Comparison of ENCODE assay signal across 8 cellular contexts in genomic region chr7:84194484-84195260, GRCh38. TPM values are rescaled to one million over a fixed set of nuclear protein-coding genes. Genes with fewer than 3 reads are reported as not detected.
A peak's percentile ranks its signal among the peaks of the same experiment; 100 is the strongest.
DNase-seq lines count a peak whose midpoint lies in the region; ATAC-seq and TF ChIP-seq lines count a peak whose summit lies in the region.

SEMA3A (minus strand) TSS chr7:84194789; CDS start chr7:84194586, 203 bp downstream.

- peak within 1 kb of the TSS; percentile 33 for H3K4me3 ChIP-seq in CD8-positive, alpha-beta memory T cell (ENCODE audit: low read length)
- H3K4me3 ChIP-seq in Panc1 (ENCODE audit: low read depth in 2 of 2, low read length in 2 of 2) (peak within 1 kb of the TSS; percentile 64 to 77), breast epithelium (peak within 1 kb of the TSS; percentile 37 to 62 (median 47)), iPS-18c (ENCODE audit: insufficient read depth, low read depth, low read length) (peak within 1 kb of the TSS; percentile 47)

- H3K27ac ChIP-seq in CD8-positive, alpha-beta memory T cell (ENCODE audit: low read depth, low read length), result no peak within 1 kb of the TSS
- H3K27ac ChIP-seq in Panc1 (ENCODE audit: low read length) (peak within 1 kb of the TSS; percentile 78), breast epithelium (peak within 1 kb of the TSS in 1 of 2 donors; percentile 42)

- TF ChIP-seq POLR2A in breast epithelium (IDR thresholded peaks at IDR 0.05), result no peak

- TF ChIP-seq CTCF in HFFc6 (IDR thresholded peaks at IDR 0.05) (no peak), Panc1 (IDR thresholded peaks at IDR 0.05) (no peak), breast epithelium (IDR thresholded peaks at IDR 0.05) (peak in 2 of 3 donors; percentile 14 to 23)

- H3K36me3 Mint-ChIP-seq in CD8-positive, alpha-beta memory T cell, result no peaks in the 10 kb centered on the region
- peaks cover 5% of the 10 kb centered on the region; the same call in 1 of the 2 replicates for H3K36me3 Mint-ChIP-seq in HFFc6 (ENCODE audit: low read depth)

- H3K9me3 ChIP-seq in CD8-positive, alpha-beta memory T cell (ENCODE audit: low read length), result no peaks in the 10 kb centered on the region
- no peaks in the 10 kb centered on the region for H3K9me3 ChIP-seq in Panc1 (ENCODE audit: control insufficient read depth, insufficient read depth, low read depth, low read length)
- H3K9me3 ChIP-seq in breast epithelium, result no peaks in the 10 kb centered on the region
- H3K9me3 ChIP-seq in iPS-18c (ENCODE audit: control insufficient read depth, insufficient read depth, low read length), result no peaks in the 10 kb centered on the region

- peak within 1 kb of the TSS in 1 of 8 donors; percentile 12 for H3K27ac Mint-ChIP-seq in CD8-positive, alpha-beta memory T cell
- H3K27ac Mint-ChIP-seq in HFFc6, result peak within 1 kb of the TSS; percentile 88

- H3K27me3 ChIP-seq in CD8-positive, alpha-beta memory T cell (ENCODE audit: insufficient read depth, low read length, poor library complexity, severe bottlenecking), result no peaks in the 10 kb centered on the region
- H3K27me3 ChIP-seq in Panc1 (ENCODE audit: control insufficient read depth, insufficient read depth, low read length), result no peaks in the 10 kb centered on the region
- H3K27me3 ChIP-seq in breast epithelium, result no peaks in the 10 kb centered on the region

- POLR2A ChIA-PET in CD8-positive, alpha-beta memory T cell (lab: Charles Lee), result no interaction called here
- POLR2A ChIA-PET in Panc1 (lab: Charles Lee), result interaction anchor here (0.6 to 1.2 kb wide), 6 partner anchors 191 to 683 kb away, joined by 3 to 6 read pairs (median 4); no protein-coding TSS in a partner anchor

- TSS peak; percentile 84 for BruUV-seq in Panc1 (replicated peaks; lab: Mats Ljungman, UMichigan)

- CTCF ChIA-PET in CD8-positive, alpha-beta memory T cell (lab: Charles Lee), result no interaction called here
- CTCF ChIA-PET in Panc1 (lab: Charles Lee), result interaction anchor here (0.5 to 0.7 kb wide), 4 partner anchors 428 to 827 kb away, joined by 3 to 5 read pairs (median 4); no protein-coding TSS in a partner anchor

- peak within 1 kb of the TSS; percentile 59 to 84 (median 67) for H3K4me3 Mint-ChIP-seq in CD8-positive, alpha-beta memory T cell
- peak within 1 kb of the TSS; percentile 97 for H3K4me3 Mint-ChIP-seq in HFFc6

- in situ Hi-C loops in Panc1 (cut with HindIII; ENCODE audit: low pct_unique_long_range_greater_than_20kb, low sequenced_read_pairs), result no loop called here

- H3K9me3 Mint-ChIP-seq in CD8-positive, alpha-beta memory T cell, result peaks cover 0 to 6% (median 4%) of the 10 kb centered on the region in 5 donors
- H3K9me3 Mint-ChIP-seq in HFFc6, result no peaks in the 10 kb centered on the region

- ATAC-seq in Panc1 (peak; percentile 80), sciatic nerve (peak; percentile 86)

- intact Hi-C loops in Panc1 (cut with micrococcal nuclease; ENCODE audit: unreplicated experiment) (loop anchor here (2.0 to 10.0 kb wide), 2 partner anchors 220 to 828 kb away; no protein-coding TSS in a partner anchor), breast epithelium (cut with DNase I; ENCODE audit: low total_unique reads) (no loop called here), sciatic nerve (cut with DNase I) (no loop called here)

- peaks cover 0 to 3% of the 10 kb centered on the region in 2 donors for H3K27me3 Mint-ChIP-seq in CD8-positive, alpha-beta memory T cell
- H3K27me3 Mint-ChIP-seq in HFFc6 (ENCODE audit: insufficient read depth), result peaks cover 2% of the 10 kb centered on the region; the same call in 1 of the 2 replicates

- peak in 2 of 5 donors; percentile 3 to 48 for DNase-seq in CD8-positive, alpha-beta memory T cell
- DNase-seq in HFFc6, result peak; percentile 72
- DNase-seq in Panc1 (ENCODE audit: low read depth, low spot score), result no peak
- DNase-seq in breast epithelium (ENCODE audit: low spot score in 2 of 2), result no peak
- DNase-seq in sciatic nerve (ENCODE audit: low spot score), result no peak
- DNase-seq in OCI-M2 (lab: John Stamatoyannopoulos, UW; ENCODE audit: unreplicated experiment), result no peak
- no peak for DNase-seq in GM19240 (ENCODE audit: insufficient read length, low spot score)

- H3K4me1 Mint-ChIP-seq in CD8-positive, alpha-beta memory T cell, result peaks cover 0 to 16% (median 3%) of the 10 kb centered on the region in 3 donors
- H3K4me1 Mint-ChIP-seq in HFFc6 (ENCODE audit: low read depth), result peaks cover 52% of the 10 kb centered on the region

- H3K36me3 ChIP-seq in CD8-positive, alpha-beta memory T cell (ENCODE audit: insufficient read depth, low read length), result no peaks in the 10 kb centered on the region
- H3K36me3 ChIP-seq in Panc1 (ENCODE audit: control insufficient read depth, insufficient read depth, low read length) (no peaks in the 10 kb centered on the region), breast epithelium (no peaks in the 10 kb centered on the region)

- H3K4me1 ChIP-seq in CD8-positive, alpha-beta memory T cell (ENCODE audit: insufficient read depth, low read length), result peaks cover 7% of the 10 kb centered on the region
- H3K4me1 ChIP-seq in Panc1 (ENCODE audit: control insufficient read depth, insufficient read depth, low read length) (peaks cover 24% of the 10 kb centered on the region), breast epithelium (no peaks in the 10 kb centered on the region)

RNA-seq across cellular contexts. Expression of gene SEMA3A, which starts in this region (rescaled TPM):
- not detected for total RNA-seq in CD8-positive, alpha-beta memory T cell
- polyA plus RNA-seq in CD8-positive, alpha-beta memory T cell, result not detected
- total RNA-seq in HFFc6 (2021; fragmentation: NEBNext Ultra II Directional; extraction: Animal tissue kit (Norgen Biotek cat#: 25700)), result 10 to 100 TPM; 56.9 to 86.2 (median 74.4) TPM
- 43.3 TPM for total RNA-seq in Panc1 (2021; ENCODE audit: unreplicated experiment)
- 16.7 TPM for polyA plus RNA-seq in Panc1 (2012; ENCODE audit: insufficient read length)
- 10 to 100 TPM in 1 of 3 donors, 1 to 10 TPM in 2; 2.9 to 23.2 (median 5.2) TPM for total RNA-seq in breast epithelium
- total RNA-seq in sciatic nerve, result 15.1 TPM

Comparison
In these comparisons a context has a peak if more than half of its experiments do, and no peak if none do; other contexts are left out.
1. CTCF ChIP-seq: peak in breast epithelium (2 of 3); none in HFFc6 (single experiment) and Panc1 (single experiment).
2. Peak in every context shown above with its lines, with median percentiles within 50 percentile points of each other: H3K4me3 ChIP-seq.